Comparison of ENCODE assay signal across 1 cellular context in genomic region chr3:122496529-122496928, GRCh38.
TF ChIP-seq lines count a peak whose summit lies in the region.

No MANE protein-coding gene starts in this region.

TF ChIP-seq in GM23338, 12 proteins besides CTCF, POLR2A, EP300 and RAD21:
- no peak for TF ChIP-seq ZNF462 (CRISPR knock-in tag; IDR thresholded peaks at IDR 0.05)
- no peak for TF ChIP-seq JUNB (IDR thresholded peaks at IDR 0.05; ENCODE audit: unreplicated experiment)
- TF ChIP-seq ETS1 (IDR thresholded peaks at IDR 0.05) = no peak
- TF ChIP-seq STAT1 (IDR thresholded peaks at IDR 0.05; ENCODE audit: unreplicated experiment) = no peak
- no peak for TF ChIP-seq ZNF114 (CRISPR knock-in tag; IDR thresholded peaks at IDR 0.05)
- no peak for TF ChIP-seq ZNF331 (CRISPR knock-in tag; IDR thresholded peaks at IDR 0.05; ENCODE audit: low read depth)
- no peak for TF ChIP-seq CREB1 (CRISPR knock-in tag; IDR thresholded peaks at IDR 0.05; ENCODE audit: low read depth)
- no peak for TF ChIP-seq NANOG (IDR thresholded peaks at IDR 0.05; ENCODE audit: borderline replicate concordance)
- no peak for TF ChIP-seq POLR2AphosphoS5 (IDR thresholded peaks at IDR 0.05; ENCODE audit: low read depth)
- TF ChIP-seq REST (IDR thresholded peaks at IDR 0.05; ENCODE audit: unreplicated experiment) = no peak
- no peak for TF ChIP-seq EZH2 (IDR thresholded peaks at IDR 0.05; ENCODE audit: low read depth, unreplicated experiment)
- TF ChIP-seq EZH2phosphoT487 (IDR thresholded peaks at IDR 0.05; ENCODE audit: unreplicated experiment) = no peak
TF ChIP-seq in GM23338: peak in this region for 0.
